In genomic region chr1:38000233-38000528, GRCh38 we compare ENCODE assay signal across 11 cellular contexts. TPM values are rescaled to one million over a fixed set of nuclear protein-coding genes. Genes with fewer than 3 reads are reported as not detected.
DNase-seq lines count a peak whose midpoint lies in the region; ATAC-seq and TF ChIP-seq lines count a peak whose summit lies in the region.
"Had no signal": no experiment of that assay in that cellular context is flagged by ENCODE, and none has a peak within 500 bp of the region (broad histone marks: within the 10 kb centered on the region; RNA-seq: fewer than 3 reads in every experiment).

No MANE protein-coding gene starts in this region.

- TF ChIP-seq CTCF in SK-N-SH (IDR thresholded peaks at IDR 0.05), result no peak
- no peak for TF ChIP-seq CTCF in body of pancreas (IDR thresholded peaks at IDR 0.05)
- no peak for TF ChIP-seq CTCF in lung (IDR thresholded peaks at IDR 0.05; ENCODE audit: control extremely low read depth, extremely low read depth)
- TF ChIP-seq CTCF in testis (IDR thresholded peaks at IDR 0.05), result no peak

- no peak for TF ChIP-seq RAD21 in SK-N-SH (IDR thresholded peaks at IDR 0.05; ENCODE audit: low read length)

- WGBS in SK-N-SH (ENCODE audit: low lambda C conversion rate), result 58% methylated on average over 2 of the region's 2 CpGs
- WGBS in body of pancreas, 2 donors, result 70 to 77% methylated on average over 2 of the region's 2 CpGs
- 37 to 47% methylated on average over 2 of the region's 2 CpGs for WGBS in lung, 2 donors
- 24 to 35% methylated on average over 2 of the region's 2 CpGs for WGBS in testis, 2 donors

- no peak for ATAC-seq in SK-N-SH treated with all-trans-retinoic acid at 6 μM for 48 hours
- ATAC-seq in body of pancreas, result no peak
- no peak for ATAC-seq in lung (ENCODE audit: insufficient read depth, low FRiP score)
- ATAC-seq in HG02840 (IDR thresholded peaks at IDR 0.05; ENCODE audit: low FRiP score, unreplicated experiment), result no peak

- no peaks in the 10 kb centered on the region for H4K20me1 ChIP-seq in SK-N-SH (ENCODE audit: insufficient read depth)

- no peaks in the 10 kb centered on the region for H3K9me2 ChIP-seq in SK-N-SH

- H3K27me3 ChIP-seq in SK-N-SH (ENCODE audit: insufficient read depth), result no peaks in the 10 kb centered on the region
- no peaks in the 10 kb centered on the region for H3K27me3 ChIP-seq in body of pancreas
- H3K27me3 ChIP-seq in lung (ENCODE audit: control insufficient read depth, insufficient read depth), result no peaks in the 10 kb centered on the region
- no peaks in the 10 kb centered on the region for H3K27me3 ChIP-seq in testis

- H3K4me3 ChIP-seq in SK-N-SH (ENCODE audit: low read depth in 2 of 2, low read length in 1 of 2), result no peak overlapping the region; a peak in 1 of 4 replicates
- no peak overlapping the region for H3K4me3 ChIP-seq in body of pancreas
- H3K4me3 ChIP-seq in lung, result no peak overlapping the region
- no peak overlapping the region for H3K4me3 ChIP-seq in testis
- H3K4me3 ChIP-seq: mucosa of descending colon had no signal

- H3K36me3 ChIP-seq in SK-N-SH (replicated peaks in 1 of 2; ENCODE audit: control insufficient read depth in 1 of 2, insufficient read depth in 2 of 2, low read length in 1 of 2) (peaks cover 0 to 18% of the 10 kb centered on the region in 2 experiments), body of pancreas (replicated peaks in 1 of 2; ENCODE audit: insufficient read depth in 1 of 2, low read depth in 2 of 2) (no peaks in the 10 kb centered on the region), lung (ENCODE audit: control insufficient read depth in 2 of 2, insufficient read depth in 2 of 2, low read length in 2 of 2) (peaks cover 0 to 9% of the 10 kb centered on the region in 2 donors), testis (ENCODE audit: low read depth, missing control alignments) (no peaks in the 10 kb centered on the region)

- DNase-seq in SK-N-SH (no peak), body of pancreas (no peak), lung (ENCODE audit: low spot score) (no peak), testis (no peak), NCI-H1105 (lab: John Stamatoyannopoulos, UW) (no peak), RPMI8226 (no peak)
- DNase-seq: activated effector memory CD4-positive, alpha-beta T cell treated with Interleukin-2 at 50 U/mL for 16 hours had no signal

- peak overlapping the region; percentile 70 for H3K4me2 ChIP-seq in SK-N-SH

- H2AFZ ChIP-seq in SK-N-SH (ENCODE audit: low read depth), result peak overlapping the region; percentile 19; the same call in 1 of the 2 replicates

- CTCF ChIA-PET in SK-N-SH (lab: Yijun Ruan, JAX), result interaction anchor here (0.6 to 5.2 kb wide), 4 partner anchors 10 to 835 kb away, joined by 3 to 37 read pairs (median 3); partner anchors contain the start of gene SF3A3

- H3K27ac ChIP-seq in SK-N-SH (ENCODE audit: low read depth in 2 of 2, low read length in 1 of 2) (peak overlapping the region; percentile 88 to 92), body of pancreas (peak overlapping the region; percentile 41 to 73 (median 64)), lung (ENCODE audit: low read depth in 1 of 2, low read length in 1 of 2) (peak overlapping the region; percentile 75 to 95), testis (peak overlapping the region; percentile 55 to 77)
- H3K27ac ChIP-seq: 22Rv1 had no signal

- intact Hi-C loops in body of pancreas (cut with DNase I), result no loop called here
- intact Hi-C loops in testis (cut with DNase I; ENCODE audit: low total_unique reads), result no loop called here

- POLR2A ChIA-PET in SK-N-SH (lab: Yijun Ruan, JAX), result interaction anchor here (1.1 to 1.4 kb wide), 3 partner anchors 10 to 13 kb away, joined by 3 to 5 read pairs (median 5); partner anchors contain the start of gene SF3A3

- H3F3A ChIP-seq in SK-N-SH (replicated peaks; ENCODE audit: insufficient read depth), result peaks cover 27% of the 10 kb centered on the region

- no peaks in the 10 kb centered on the region for H3K9me3 ChIP-seq in SK-N-SH
- no peaks in the 10 kb centered on the region for H3K9me3 ChIP-seq in body of pancreas
- H3K9me3 ChIP-seq in lung (ENCODE audit: control insufficient read depth in 2 of 2, insufficient read depth in 1 of 2, low read length in 1 of 2), result peaks cover 0 to 2% of the 10 kb centered on the region in 2 donors
- no peaks in the 10 kb centered on the region for H3K9me3 ChIP-seq in testis
- H3K9me3 ChIP-seq: mucosa of descending colon had no signal

- H3K9ac ChIP-seq in SK-N-SH, result peak overlapping the region; percentile 62

- no peak for TF ChIP-seq EP300 in SK-N-SH (IDR thresholded peaks at IDR 0.05; ENCODE audit: borderline replicate concordance in 1 of 2, low read depth in 1 of 2, low read length in 1 of 2)

- TF ChIP-seq POLR2A in body of pancreas (IDR thresholded peaks at IDR 0.05), result no peak
- TF ChIP-seq POLR2A in testis (IDR thresholded peaks at IDR 0.05), result no peak

- H3K4me1 ChIP-seq in SK-N-SH (ENCODE audit: control insufficient read depth in 1 of 2, insufficient read depth in 2 of 2, low read depth in 1 of 2, low read length in 1 of 2) (peaks cover 48 to 49% of the 10 kb centered on the region in 2 experiments), body of pancreas (peaks cover 40% of the 10 kb centered on the region), lung (ENCODE audit: control insufficient read depth in 2 of 2, insufficient read depth in 2 of 2, low read length in 2 of 2) (peaks cover 0 to 35% of the 10 kb centered on the region in 2 donors), testis (peaks cover 44% of the 10 kb centered on the region)

- peaks cover 59% of the 10 kb centered on the region for H3K79me2 ChIP-seq in SK-N-SH (ENCODE audit: insufficient read depth)

TF ChIP-seq in SK-N-SH, 30 proteins besides CTCF, POLR2A, EP300 and RAD21:
- TF ChIP-seq SIN3A (IDR thresholded peaks at IDR 0.05; ENCODE audit: borderline replicate concordance, low read depth, low read length), result no peak
- TF ChIP-seq RXRA (IDR thresholded peaks at IDR 0.05; ENCODE audit: borderline replicate concordance, low read depth), result no peak
- no peak for TF ChIP-seq USF1 (IDR thresholded peaks at IDR 0.05; ENCODE audit: borderline replicate concordance, low read depth)

TF ChIP-seq in SK-N-SH treated with all-trans-retinoic acid at 6 μM for 48 hours, 23 proteins besides CTCF, POLR2A, EP300 and RAD21:
- TF ChIP-seq PPARA (CRISPR knock-in tag; IDR thresholded peaks at IDR 0.05; ENCODE audit: borderline replicate concordance) (no peak), CREB5 (CRISPR knock-in tag; IDR thresholded peaks at IDR 0.05; ENCODE audit: low read depth) (no peak), RARB (CRISPR knock-in tag; IDR thresholded peaks at IDR 0.05) (no peak), ARNTL (CRISPR knock-in tag; IDR thresholded peaks at IDR 0.05; ENCODE audit: borderline replicate concordance, low read depth) (no peak), ZNF8 (CRISPR knock-in tag; IDR thresholded peaks at IDR 0.05) (no peak), BACH2 (CRISPR knock-in tag; IDR thresholded peaks at IDR 0.05; ENCODE audit: borderline replicate concordance) (no peak)

RNA-seq across cellular contexts. Expression of gene FHL3, which starts 5.1 kb away (rescaled TPM):
- polyA plus RNA-seq in SK-N-SH (2012; rRNA removed) (4.2 and 6.8 TPM in 2 replicates), lung (10 to 100 TPM; 21.8 to 33.1 TPM), testis (ENCODE audit: insufficient read depth, low read depth, low replicate concordance) (20.7 TPM)
- 4.1 and 7.3 TPM in 2 replicates for polyA plus RNA-seq in SK-N-SH (2012; cell fraction: cytosol; rRNA removed)
- polyA plus RNA-seq in SK-N-SH (2012; cell fraction: nucleus; rRNA removed), result 13.5 and 14.1 TPM in 2 replicates
- total RNA-seq in body of pancreas (1 to 10 TPM; 7.3 to 7.8 TPM), lung (10 to 100 TPM in 1 of 2 donors, 1 to 10 TPM in 1; 10.0 to 26.0 TPM), testis (10 to 100 TPM; 21.3 to 28.7 TPM)

RNA-seq across cellular contexts. Expression of gene SF3A3, which starts 10.4 kb away (rescaled TPM):
- polyA plus RNA-seq in SK-N-SH (2012; rRNA removed) (35.3 and 41.5 TPM in 2 replicates), lung (10 to 100 TPM; 19.1 to 30.6 TPM), testis (ENCODE audit: insufficient read depth, low read depth, low replicate concordance) (87.5 TPM)
- polyA plus RNA-seq in SK-N-SH (2012; cell fraction: cytosol; rRNA removed), result 46.3 and 54.9 TPM in 2 replicates
- 23.1 and 44.0 TPM in 2 replicates for polyA plus RNA-seq in SK-N-SH (2012; cell fraction: nucleus; rRNA removed)
- total RNA-seq in body of pancreas (10 to 100 TPM; 22.1 to 54.1 TPM), lung (10 to 100 TPM; 39.9 to 79.0 TPM), testis (10 to 100 TPM; 59.3 to 74.6 TPM)

RNA-seq across cellular contexts. Expression of gene UTP11, which starts 12.4 kb away (rescaled TPM):
- polyA plus RNA-seq in SK-N-SH (2012; rRNA removed) (26.8 and 27.3 TPM in 2 replicates), lung (10 to 100 TPM; 31.0 to 33.7 TPM), testis (ENCODE audit: insufficient read depth, low read depth, low replicate concordance) (43.3 TPM)
- polyA plus RNA-seq in SK-N-SH (2012; cell fraction: cytosol; rRNA removed), result 38.0 and 45.1 TPM in 2 replicates
- 12.3 and 17.0 TPM in 2 replicates for polyA plus RNA-seq in SK-N-SH (2012; cell fraction: nucleus; rRNA removed)
- total RNA-seq in body of pancreas (10 to 100 TPM; 10.9 to 13.2 TPM), lung (10 to 100 TPM; 27.3 to 31.2 TPM), testis (10 to 100 TPM; 35.6 to 42.4 TPM)

RNA-seq across cellular contexts. Expression of gene POU3F1, which starts 46.4 kb away (rescaled TPM):
- polyA plus RNA-seq in SK-N-SH (2012; rRNA removed) (not detected in 2 replicates), lung (under 1 TPM; 0.04 to 0.18 TPM), testis (ENCODE audit: insufficient read depth, low read depth, low replicate concordance) (1.6 TPM)
- not detected in 2 replicates for polyA plus RNA-seq in SK-N-SH (2012; cell fraction: cytosol; rRNA removed)
- not detected in 2 replicates for polyA plus RNA-seq in SK-N-SH (2012; cell fraction: nucleus; rRNA removed)
- total RNA-seq in body of pancreas (not detected), lung (under 1 TPM; 0.15 to 0.20 TPM), testis (1 to 10 TPM; 6.0 to 6.8 TPM)
- total RNA-seq: mucosa of descending colon had no signal

RNA-seq across cellular contexts. Expression of gene INPP5B, which starts 53.3 kb away (rescaled TPM):
- polyA plus RNA-seq in SK-N-SH (2012; rRNA removed) (10.5 and 12.3 TPM in 2 replicates), lung (10 to 100 TPM in 1 of 2 donors, 1 to 10 TPM in 1; 9.2 to 24.1 TPM), testis (ENCODE audit: insufficient read depth, low read depth, low replicate concordance) (15.3 TPM)
- 5.9 and 7.3 TPM in 2 replicates for polyA plus RNA-seq in SK-N-SH (2012; cell fraction: cytosol; rRNA removed)
- polyA plus RNA-seq in SK-N-SH (2012; cell fraction: nucleus; rRNA removed), result 20.9 and 24.8 TPM in 2 replicates
- total RNA-seq in body of pancreas (10 to 100 TPM; 11.5 to 13.5 TPM), lung (10 to 100 TPM; 30.3 to 40.8 TPM), testis (10 to 100 TPM; 24.1 to 31.6 TPM)
